Comparison of ENCODE assay signal across 8 cellular contexts in genomic region chr17:39688475-39688835, GRCh38. TPM values are rescaled to one million over a fixed set of nuclear protein-coding genes. Genes with fewer than 3 reads are reported as not detected.
DNase-seq lines count a peak whose midpoint lies in the region; ATAC-seq and TF ChIP-seq lines count a peak whose summit lies in the region.

No MANE protein-coding gene starts in this region.

- in situ Hi-C loops in astrocyte of the spinal cord (cut with HindIII; ENCODE audit: low sequenced_read_pairs) = no loop called here

- H3K9me3 ChIP-seq in cardiac muscle cell (ENCODE audit: low read depth) (no peaks in the 10 kb centered on the region), lower lobe of right lung (no peaks in the 10 kb centered on the region), uterus (no peaks in the 10 kb centered on the region)

- H3K27ac ChIP-seq in cardiac muscle cell (peak overlapping the region; percentile 96), lower lobe of right lung (peak overlapping the region; percentile 88), uterus (peak overlapping the region; percentile 85 to 86)

- H3K4me1 ChIP-seq in cardiac muscle cell (ENCODE audit: low read depth) = peaks cover 9% of the 10 kb centered on the region
- peaks cover 15% of the 10 kb centered on the region for H3K4me1 ChIP-seq in lower lobe of right lung
- peaks cover 0 to 6% of the 10 kb centered on the region in 2 donors for H3K4me1 ChIP-seq in uterus

- no peaks in the 10 kb centered on the region for H3K27me3 ChIP-seq in cardiac muscle cell
- H3K27me3 ChIP-seq in lower lobe of right lung (ENCODE audit: low read depth) = no peaks in the 10 kb centered on the region
- no peaks in the 10 kb centered on the region for H3K27me3 ChIP-seq in uterus

- no peak for TF ChIP-seq POLR2A in uterus (IDR thresholded peaks at IDR 0.05)

- no peaks in the 10 kb centered on the region for H3K36me3 ChIP-seq in cardiac muscle cell
- H3K36me3 ChIP-seq in lower lobe of right lung = peaks cover 9% of the 10 kb centered on the region
- H3K36me3 ChIP-seq in uterus = no peaks in the 10 kb centered on the region

- H3K4me3 ChIP-seq in cardiac muscle cell = peak overlapping the region; percentile 68
- H3K4me3 ChIP-seq in astrocyte of the spinal cord (ENCODE audit: low read depth, low read length) = peak overlapping the region; percentile 76
- peak overlapping the region; percentile 71 for H3K4me3 ChIP-seq in lower lobe of right lung
- H3K4me3 ChIP-seq in uterus = peak overlapping the region; percentile 59 to 64

- TF ChIP-seq CTCF in cardiac muscle cell (IDR thresholded peaks at IDR 0.05; ENCODE audit: low read depth, low read length) (no peak), astrocyte of the spinal cord (IDR thresholded peaks at IDR 0.05; ENCODE audit: low read depth, low read length) (no peak), lower lobe of right lung (IDR thresholded peaks at IDR 0.05) (no peak), uterus (IDR thresholded peaks at IDR 0.05) (no peak)

- DNase-seq in cardiac muscle cell (ENCODE audit: low read depth in 1 of 2, low spot score in 1 of 2) (no peak), left cardiac atrium (no peak), astrocyte of the spinal cord (ENCODE audit: low read depth, low spot score) (no peak), lower lobe of right lung (no peak), uterus (no peak), OCI-M1 (lab: John Stamatoyannopoulos, UW) (no peak), iPS-NIHi11 (ENCODE audit: low spot score) (no peak)

- intact Hi-C loops in left cardiac atrium (cut with DNase I) (no loop called here), lower lobe of right lung (cut with DNase I) (no loop called here), uterus (cut with DNase I; ENCODE audit: low total_unique reads) (loop anchor here (10.0 kb wide), 1 partner anchor 54 kb away; the partner anchor contains the start of gene STARD3)

- ATAC-seq in left cardiac atrium = no peak
- ATAC-seq in lower lobe of right lung = no peak
- no peak for ATAC-seq in HG02885 (IDR thresholded peaks at IDR 0.05; ENCODE audit: poor library complexity, unreplicated experiment)

RNA-seq across cellular contexts. Expression of gene PGAP3, which starts 0.6 kb away (rescaled TPM):
- total RNA-seq in cardiac muscle cell (22.5 and 34.2 TPM in 2 replicates), left cardiac atrium (10 to 100 TPM in 1 of 2 donors, 1 to 10 TPM in 1; 9.7 to 18.1 TPM), lower lobe of right lung (20.7 TPM), uterus (10 to 100 TPM in 3 of 4 donors, 1 to 10 TPM in 1; 4.6 to 24.8 (median 19.5) TPM)
- 29.7 and 31.3 TPM in 2 replicates for polyA plus RNA-seq in cardiac muscle cell

RNA-seq across cellular contexts. Expression of gene ERBB2, which starts 11.4 kb away (rescaled TPM):
- 293 and 310 TPM in 2 replicates for total RNA-seq in cardiac muscle cell
- 194 and 235 TPM in 2 replicates for polyA plus RNA-seq in cardiac muscle cell
- 10 to 100 TPM; 72.7 to 78.5 TPM for total RNA-seq in left cardiac atrium
- total RNA-seq in lower lobe of right lung = 96.1 TPM
- total RNA-seq in uterus = 10 to 100 TPM; 11.8 to 98.8 (median 44.6) TPM

RNA-seq across cellular contexts. Expression of gene PNMT, which starts 20.2 kb away (rescaled TPM):
- 21.0 and 27.2 TPM in 2 replicates for total RNA-seq in cardiac muscle cell
- 11.9 and 14.7 TPM in 2 replicates for polyA plus RNA-seq in cardiac muscle cell
- 10 to 100 TPM in 1 of 2 donors, 1 to 10 TPM in 1; 9.7 to 11.2 TPM for total RNA-seq in left cardiac atrium
- 3.9 TPM for total RNA-seq in lower lobe of right lung
- total RNA-seq in uterus = 1 to 10 TPM in 3 of 4 donors, not detected in 1; 3.8 to 5.0 (median 4.7) TPM

RNA-seq across cellular contexts. Expression of gene TCAP, which starts 23.3 kb away (rescaled TPM):
- 61.5 and 79.1 TPM in 2 replicates for total RNA-seq in cardiac muscle cell
- 105 and 133 TPM in 2 replicates for polyA plus RNA-seq in cardiac muscle cell
- total RNA-seq in left cardiac atrium = 1,000 to 10,000 TPM; 1,910 to 2,797 TPM
- 3.7 TPM for total RNA-seq in lower lobe of right lung
- 1 to 10 TPM in 1 of 4 donors, under 1 TPM in 1, not detected in 2; 0.28 to 2.2 TPM for total RNA-seq in uterus

RNA-seq across cellular contexts. Expression of gene MIEN1, which starts 41.9 kb away (rescaled TPM):
- total RNA-seq in cardiac muscle cell (31.6 and 64.3 TPM in 2 replicates), left cardiac atrium (10 to 100 TPM; 48.7 to 55.3 TPM), lower lobe of right lung (46.4 TPM), uterus (100 to 1,000 TPM in 1 of 4 donors, 10 to 100 TPM in 2, 1 to 10 TPM in 1; 4.9 to 125 (median 58.5) TPM)
- 87.8 and 104 TPM in 2 replicates for polyA plus RNA-seq in cardiac muscle cell
